Comparison of ENCODE assay signal across 11 cellular contexts in the genomic region with DNA sequence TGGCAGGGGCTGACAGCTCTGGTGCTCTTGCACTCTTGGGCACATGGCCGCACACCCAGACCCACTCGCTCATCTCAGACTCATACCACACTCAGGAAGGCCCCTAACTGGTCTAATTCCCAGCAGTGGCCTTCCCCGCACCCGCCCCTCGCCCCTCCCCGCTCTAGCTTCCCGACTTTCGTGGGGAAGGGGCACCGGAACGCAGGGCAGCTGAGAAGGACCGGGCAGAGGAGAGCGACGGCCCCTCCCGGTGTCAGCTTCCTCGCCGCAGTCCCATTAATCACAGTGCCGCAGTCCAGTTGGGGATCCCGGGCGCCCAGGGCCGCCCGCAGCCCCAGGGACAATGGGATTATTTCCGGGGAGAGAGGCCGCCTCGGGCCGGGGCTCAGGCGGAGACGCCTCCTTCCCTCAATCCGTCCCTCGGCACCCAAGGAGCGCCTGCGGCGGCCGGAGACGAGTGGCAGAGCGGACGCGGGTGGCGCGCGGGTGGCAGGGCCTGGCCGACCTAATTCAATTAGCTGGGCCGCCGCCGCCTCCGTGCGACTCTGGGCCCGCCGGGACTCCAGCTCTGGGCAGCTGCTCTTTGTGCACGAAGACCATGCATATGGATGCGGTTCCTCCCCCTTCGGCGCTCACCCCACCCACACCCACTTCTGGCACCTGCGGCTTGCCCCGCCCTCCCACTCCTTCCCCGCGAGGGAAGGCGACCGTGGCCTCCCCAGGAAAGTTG. TPM values are rescaled to one million over a fixed set of nuclear protein-coding genes. Genes with fewer than 3 reads are reported as not detected.
DNase-seq lines count a peak whose midpoint lies in the region; ATAC-seq, FAIRE-seq and TF ChIP-seq lines count a peak whose summit lies in the region.
"Had no signal": no experiment of that assay in that cellular context is flagged by ENCODE, and none has a peak within 500 bp of the region (broad histone marks: within the 10 kb centered on the region; RNA-seq: fewer than 3 reads in every experiment).

No MANE protein-coding gene starts in this region.

- no peak overlapping the region for H3K27ac Mint-ChIP-seq in H9
- H3K27ac Mint-ChIP-seq: activated CD8-positive, alpha-beta memory T cell treated with anti-CD3 and anti-CD28 coated beads, Interleukin-2, amount 10 ng/mL, durations not matched to agents 7 days and 5 days had no signal

- H3K79me2 ChIP-seq in SK-N-SH (ENCODE audit: insufficient read depth) (no peaks in the 10 kb centered on the region), hepatocyte (no peaks in the 10 kb centered on the region), H9 (ENCODE audit: insufficient read depth, low read length) (no peaks in the 10 kb centered on the region)

- no peak for TF ChIP-seq POLR2A in spleen (IDR thresholded peaks at IDR 0.05)

- no peak overlapping the region for H3K14ac ChIP-seq in H9 (ENCODE audit: insufficient read depth, low read length)

- H2BK5ac ChIP-seq in H9 (ENCODE audit: insufficient read length, low read length): no peak overlapping the region

- H4K5ac ChIP-seq in H9 (ENCODE audit: insufficient read length, low read depth, low read length): no peak overlapping the region

- CTCF ChIA-PET in SK-N-SH (lab: Yijun Ruan, JAX): interaction anchor here (0.7 to 7.1 kb wide), 13 partner anchors 13 to 123 kb away, joined by 3 to 90 read pairs (median 4); partner anchors contain the start of gene LZTS2

- no peak overlapping the region for H4K91ac ChIP-seq in H9 (ENCODE audit: insufficient read length, low read depth, low read length)

- H3K79me1 ChIP-seq in H9 (ENCODE audit: insufficient read depth, low read depth, low read length, poor library complexity, severe bottlenecking): no peaks in the 10 kb centered on the region

- H3K27ac ChIP-seq in SK-N-SH (ENCODE audit: low read depth in 2 of 2, low read length in 1 of 2) (no peak overlapping the region), hepatocyte (no peak overlapping the region), spleen (peak overlapping the region in 6 of 8 donors; percentile 49 to 75 (median 60)), H9 (ENCODE audit: insufficient read length, low read depth, low read length) (no peak overlapping the region)
- H3K27ac ChIP-seq: RWPE1 had no signal

- H3K9me2 ChIP-seq in SK-N-SH (no peaks in the 10 kb centered on the region), hepatocyte (replicated peaks; ENCODE audit: insufficient read depth) (no peaks in the 10 kb centered on the region)

- peak overlapping the region in 1 of 2 experiments; percentile 51; a peak in 2 of 5 replicates for H3K4me3 Mint-ChIP-seq in H9
- H3K4me3 Mint-ChIP-seq: activated CD8-positive, alpha-beta memory T cell treated with anti-CD3 and anti-CD28 coated beads, Interleukin-2, amount 10 ng/mL, durations not matched to agents 7 days and 5 days had no signal

- H3K18ac ChIP-seq in H9 (ENCODE audit: insufficient read length, low read depth, low read length): no peak overlapping the region

- H3K23me2 ChIP-seq in H9 (ENCODE audit: insufficient read length, low read depth, low read length, poor library complexity, severe bottlenecking): no peaks in the 10 kb centered on the region

- no peak for ATAC-seq in HG03521 (IDR thresholded peaks at IDR 0.05; ENCODE audit: unreplicated experiment)
- ATAC-seq: activated CD8-positive, alpha-beta memory T cell treated with anti-CD3 and anti-CD28 coated beads, Interleukin-2, amount 10 ng/mL, durations not matched to agents 7 days and 5 days had no signal

- no peak for TF ChIP-seq CTCF in SK-N-SH (IDR thresholded peaks at IDR 0.05)
- no peak for TF ChIP-seq CTCF in hepatocyte (IDR thresholded peaks at IDR 0.05; ENCODE audit: poor library complexity)
- peak in 1 of 11 experiments; percentile 6 for TF ChIP-seq CTCF in spleen (IDR thresholded peaks at IDR 0.05 in 8 of 11, conservative IDR thresholded peaks at IDR 0.05 in 3 of 11)
- TF ChIP-seq CTCF in H9 (conservative IDR thresholded peaks at IDR 0.05): no peak

- H3K4me1 Mint-ChIP-seq in H9: peaks cover 12 to 32% of the 10 kb centered on the region in 2 experiments

- H2AFZ ChIP-seq in SK-N-SH (ENCODE audit: low read depth): no peak overlapping the region
- H2AFZ ChIP-seq in hepatocyte: no peak overlapping the region
- no peak overlapping the region for H2AFZ ChIP-seq in H9 (ENCODE audit: low read length)

- peak overlapping the region; percentile 67 for H3K4me2 ChIP-seq in SK-N-SH
- peak overlapping the region; percentile 77 for H3K4me2 ChIP-seq in hepatocyte
- no peak overlapping the region for H3K4me2 ChIP-seq in H9 (ENCODE audit: insufficient read depth, insufficient read length, low read length)

- peak overlapping the region; percentile 33 to 37; a peak in 3 of 4 replicates for H3K4me3 ChIP-seq in SK-N-SH (ENCODE audit: low read depth in 2 of 2, low read length in 1 of 2)
- H3K4me3 ChIP-seq in hepatocyte: no peak overlapping the region
- H3K4me3 ChIP-seq in spleen: peak overlapping the region in 6 of 8 donors; percentile 5 to 73 (median 24)

- peaks cover 0 to 19% of the 10 kb centered on the region in 2 experiments; a peak in 1 of 4 replicates for H3K4me1 ChIP-seq in SK-N-SH (ENCODE audit: control insufficient read depth in 1 of 2, insufficient read depth in 2 of 2, low read depth in 1 of 2, low read length in 1 of 2)
- peaks cover 14% of the 10 kb centered on the region for H3K4me1 ChIP-seq in hepatocyte (ENCODE audit: insufficient read depth)
- peaks cover 16 to 55% (median 35%) of the 10 kb centered on the region in 6 donors for H3K4me1 ChIP-seq in spleen
- H3K4me1 ChIP-seq in H9 (ENCODE audit: insufficient read depth, low read length): no peaks in the 10 kb centered on the region

- H3K9me3 ChIP-seq in SK-N-SH (no peaks in the 10 kb centered on the region), hepatocyte (ENCODE audit: low read depth) (no peaks in the 10 kb centered on the region), spleen (no peaks in the 10 kb centered on the region), H9 (ENCODE audit: control insufficient read depth, low read depth, low read length) (no peaks in the 10 kb centered on the region)

- H3K36me3 Mint-ChIP-seq in H9 (ENCODE audit: insufficient read depth in 1 of 3, low read depth in 3 of 3): no peaks in the 10 kb centered on the region; a peak in 1 of 7 replicates
- H3K36me3 Mint-ChIP-seq: activated CD8-positive, alpha-beta memory T cell treated with anti-CD3 and anti-CD28 coated beads, Interleukin-2, amount 10 ng/mL, durations not matched to agents 7 days and 5 days had no signal

- DNase-seq in NCI-H2227 (lab: John Stamatoyannopoulos, UW; ENCODE audit: unreplicated experiment) (peak; percentile 38), NCI-H2227 treated with DMSO at 0.1 percent for 48 hours (lab: John Stamatoyannopoulos, UW) (no peak), SK-N-SH (peak; percentile 89), hepatocyte (ENCODE audit: low spot score) (no peak), spleen (no peak), urothelium cell line (ENCODE audit: low spot score) (no peak), H9 (no peak)
- DNase-seq: activated CD8-positive, alpha-beta memory T cell treated with anti-CD3 and anti-CD28 coated beads, Interleukin-2, amount 10 ng/mL, durations not matched to agents 7 days and 5 days had no signal

- H3K36me3 ChIP-seq in SK-N-SH (replicated peaks in 1 of 2; ENCODE audit: control insufficient read depth in 1 of 2, insufficient read depth in 2 of 2, low read length in 1 of 2) (no peaks in the 10 kb centered on the region), hepatocyte (replicated peaks; ENCODE audit: insufficient read depth, low read depth) (no peaks in the 10 kb centered on the region), spleen (no peaks in the 10 kb centered on the region)

- no peaks in the 10 kb centered on the region for H4K20me1 ChIP-seq in SK-N-SH (ENCODE audit: insufficient read depth)
- H4K20me1 ChIP-seq in hepatocyte (ENCODE audit: insufficient read depth, poor library complexity, severe bottlenecking): no peaks in the 10 kb centered on the region
- no peaks in the 10 kb centered on the region for H4K20me1 ChIP-seq in H9 (ENCODE audit: control insufficient read depth, insufficient read depth, insufficient read length)

- H2BK15ac ChIP-seq in H9 (ENCODE audit: low read depth, low read length): no peak overlapping the region

- no peaks in the 10 kb centered on the region for H3F3A ChIP-seq in SK-N-SH (replicated peaks; ENCODE audit: insufficient read depth)

- FAIRE-seq in urothelium cell line (lab: Jason Lieb, UNC): no peak

- H3T11ph ChIP-seq in H9 (ENCODE audit: low read length): no peak overlapping the region

- no peak overlapping the region for H2AK5ac ChIP-seq in H9 (ENCODE audit: insufficient read length, low read length)

- no peak overlapping the region for H2BK120ac ChIP-seq in H9 (ENCODE audit: low read depth, low read length, poor library complexity, severe bottlenecking)

- 14% methylated on average over 42 of the region's 58 CpGs for WGBS in SK-N-SH (ENCODE audit: low lambda C conversion rate)
- 3% methylated on average over 54 of the region's 58 CpGs for WGBS in hepatocyte (ENCODE audit: low lambda C conversion rate, missing lambda C conversion rate)
- WGBS in spleen, 5 donors: 3 to 6% (median 4%) methylated on average over 18 to 58 of the region's 58 CpGs
- no CpG with 5 or more reads among the region's 58 CpGs for WGBS in H9 (ENCODE audit: extremely low coverage, insufficient read length, low lambda C conversion rate)

- peaks cover 99% of the 10 kb centered on the region for H3K27me3 Mint-ChIP-seq in H9 (ENCODE audit: low read depth)

- H2BK20ac ChIP-seq in H9 (ENCODE audit: low read depth, low read length, poor library complexity, severe bottlenecking): no peak overlapping the region

- H4K8ac ChIP-seq in H9 (replicated peaks; ENCODE audit: insufficient read length, low read depth, low read length): no peak overlapping the region

- H3K4ac ChIP-seq in H9 (ENCODE audit: low read depth, low read length): no peak overlapping the region

- H3K9ac ChIP-seq in SK-N-SH (no peak overlapping the region), H9 (ENCODE audit: extremely low read depth, insufficient read length, low read length) (no peak overlapping the region)

- H3K56ac ChIP-seq in H9 (ENCODE audit: insufficient read length, low read depth, low read length): no peak overlapping the region

- intact Hi-C loops in spleen (cut with DNase I; ENCODE audit: low total_unique reads): no loop called here

- H2BK12ac ChIP-seq in H9 (ENCODE audit: insufficient read length, low read depth, low read length): no peak overlapping the region

- H3K27me3 ChIP-seq in SK-N-SH (ENCODE audit: insufficient read depth): peaks cover 97% of the 10 kb centered on the region
- peaks cover 92% of the 10 kb centered on the region for H3K27me3 ChIP-seq in hepatocyte
- H3K27me3 ChIP-seq in spleen (replicated peaks in 1 of 7): peaks cover 5 to 98% (median 53%) of the 10 kb centered on the region in 7 donors
- H3K27me3 ChIP-seq in H9 (ENCODE audit: insufficient read depth, low read length): peaks cover 96% of the 10 kb centered on the region

- POLR2A ChIA-PET in SK-N-SH (lab: Yijun Ruan, JAX): interaction anchor here (0.6 kb wide), 1 partner anchor 107 kb away, joined by 3 read pairs; no protein-coding TSS in a partner anchor

- TF ChIP-seq RAD21 in SK-N-SH (IDR thresholded peaks at IDR 0.05; ENCODE audit: low read length): no peak

- peaks cover 4 to 5% of the 10 kb centered on the region in 2 experiments; a peak in 3 of 5 replicates for H3K9me3 Mint-ChIP-seq in H9

- no peak overlapping the region for H3K23ac ChIP-seq in H9 (ENCODE audit: insufficient read length, low read depth, low read length)

- TF ChIP-seq EP300 in SK-N-SH (IDR thresholded peaks at IDR 0.05; ENCODE audit: borderline replicate concordance in 1 of 2, low read depth in 1 of 2, low read length in 1 of 2): no peak

RNA-seq across cellular contexts. Expression of gene TLX1, which starts 7.8 kb away (rescaled TPM):
- polyA plus RNA-seq in SK-N-SH (2012; rRNA removed): 0.02 TPM in 1 of 2 replicates, not detected in the other
- polyA plus RNA-seq in SK-N-SH (2012; cell fraction: cytosol; rRNA removed): 0.03 TPM in 1 of 2 replicates, not detected in the other
- polyA plus RNA-seq in SK-N-SH (2012; cell fraction: nucleus; rRNA removed): not detected in 2 replicates
- 0.24 TPM in 1 of 2 replicates, not detected in the other for total RNA-seq in hepatocyte
- 0.68 TPM in 1 of 2 replicates, not detected in the other for polyA plus RNA-seq in hepatocyte
- total RNA-seq in spleen: 10 to 100 TPM; 21.0 to 91.5 (median 35.0) TPM
- 10 to 100 TPM in 1 of 3 donors, 1 to 10 TPM in 2; 5.7 to 11.7 (median 7.5) TPM for polyA plus RNA-seq in spleen
- total RNA-seq in H9 (2021): not detected in 2 replicates
- total RNA-seq: activated CD8-positive, alpha-beta memory T cell treated with anti-CD3 and anti-CD28 coated beads, Interleukin-2, amount 10 ng/mL, durations not matched to agents 7 days and 5 days; LHCN-M2 had no signal

Comparison
In these comparisons a context has a peak if more than half of its experiments do, and no peak if none do; other contexts are left out.
1. DNase-seq: peak in NCI-H2227 (single experiment) and SK-N-SH (single experiment); none in NCI-H2227 treated with DMSO at 0.1 percent for 48 hours (single experiment), hepatocyte (single experiment), spleen (single experiment), urothelium cell line (single experiment) and H9 (single experiment).
2. H3K27ac ChIP-seq: peak in spleen (6 of 8); none in SK-N-SH (0 of 2), hepatocyte (single experiment) and H9 (single experiment).
3. RNA of gene TLX1, which starts 7.8 kb away (total RNA-seq): 21.0 to 91.5 TPM in spleen; 0.24 TPM in hepatocyte and not detected in H9; every median in the first group is over 10 times any median in the second.